ENCODE assay signal across 25 cellular contexts in genomic region chr22:30598986-30599385, GRCh38. TPM values are rescaled to one million over a fixed set of nuclear protein-coding genes. Genes with fewer than 3 reads are reported as not detected.
"Had no signal": no experiment of that assay in that cellular context is flagged by ENCODE, and none has a peak within 500 bp of the region (broad histone marks: within the 10 kb centered on the region; RNA-seq: fewer than 3 reads in every experiment).

No MANE protein-coding gene starts in this region.

- H2AFZ ChIP-seq: parathyroid adenoma had no signal

- H3K9ac ChIP-seq: parathyroid adenoma had no signal

- H3K27ac ChIP-seq: colonic mucosa, epithelial cell of prostate, heart right ventricle, lower lobe of right lung, neutrophil, parathyroid adenoma, right lobe of liver, spleen, thoracic aorta, tibial nerve, upper lobe of left lung, uterus had no signal

- H3K4me3 ChIP-seq: colonic mucosa, heart right ventricle, lower lobe of right lung, right lobe of liver, spleen, thoracic aorta, tibial nerve, upper lobe of left lung, uterus had no signal

- DNase-seq: colonic mucosa; effector CD8-positive, alpha-beta T cell; endodermal cell; foreskin melanocyte; glutamatergic neuron; heart right ventricle; hippocampal formation; lower lobe of right lung; natural killer cell; right lobe of liver; spleen; stimulated activated CD4-positive, alpha-beta T cell treated with anti-CD3 and anti-CD28 coated beads, Interleukin-4, amount 100 ng/mL, for 4 hours; upper lobe of left lung; uterus had no signal

- H3K9me3 ChIP-seq: colonic mucosa, heart right ventricle, lower lobe of right lung, neutrophil, right lobe of liver, spleen, thoracic aorta, tibial nerve, upper lobe of left lung, uterus had no signal

- H3K79me2 ChIP-seq: parathyroid adenoma had no signal

- ATAC-seq: esophagus mucosa; heart right ventricle; left ventricle myocardium superior; lower lobe of right lung; natural killer cell; right lobe of liver; stimulated activated memory B cell treated with anti-CD40 and anti-IgM and Interleukin-4, amounts not matched to agents 10 μg/mL and 1 μg/mL and 100 μg/mL, for 72 hours had no signal

- H3K36me3 ChIP-seq: colonic mucosa, lower lobe of right lung, neutrophil, right lobe of liver, thoracic aorta, tibial nerve, upper lobe of left lung, uterus had no signal

- H3K4me1 ChIP-seq: lower lobe of right lung, parathyroid adenoma, right lobe of liver, spleen, tibial nerve, upper lobe of left lung, uterus had no signal

- H3K27me3 ChIP-seq: colonic mucosa, heart right ventricle, right lobe of liver, tibial nerve, upper lobe of left lung, uterus had no signal

RNA-seq across cellular contexts. Expression of gene GAL3ST1, which starts 24.5 kb away (rescaled TPM):
- total RNA-seq: esophagus mucosa, natural killer cell had no signal
- polyA plus RNA-seq: keratinocyte had no signal

RNA-seq across cellular contexts. Expression of gene SEC14L6, which starts 52.4 kb away (rescaled TPM):
- total RNA-seq: colonic mucosa, esophagus mucosa, left ventricle myocardium superior, mononuclear cell, skeletal muscle tissue had no signal
- polyA plus RNA-seq: heart right ventricle, keratinocyte had no signal
